Comparison of ENCODE assay signal across 1 cellular context in genomic region chrX:24054182-24055042, GRCh38.
A peak's percentile ranks its signal among the peaks of the same experiment; 100 is the strongest.
TF ChIP-seq lines count a peak whose summit lies in the region.

Gene EIF2S3, plus strand, starts transcription at chrX:24054956. Its CDS starts 13 bp downstream, at chrX:24054969.

TF ChIP-seq in HepG2, 621 proteins besides CTCF, POLR2A, EP300 and RAD21 (continues in another document):
- no peak for TF ChIP-seq HMGXB3 (CRISPR knock-in tag; IDR thresholded peaks at IDR 0.05; ENCODE audit: borderline replicate concordance)
- no peak for TF ChIP-seq MAFF (IDR thresholded peaks at IDR 0.05; ENCODE audit: low read depth, low read length)
- no peak for TF ChIP-seq ZNF331 (CRISPR knock-in tag; IDR thresholded peaks at IDR 0.05)
- TF ChIP-seq XBP1 (CRISPR knock-in tag; IDR thresholded peaks at IDR 0.05), result no peak
- TF ChIP-seq ATM (IDR thresholded peaks at IDR 0.05; ENCODE audit: borderline replicate concordance), result no peak
- TF ChIP-seq ZBTB43 (CRISPR knock-in tag; conservative IDR thresholded peaks at IDR 0.05), result no peak
- no peak for TF ChIP-seq ZSCAN20 (CRISPR knock-in tag; IDR thresholded peaks at IDR 0.05; ENCODE audit: borderline replicate concordance)
- TF ChIP-seq PHF21A (CRISPR knock-in tag; IDR thresholded peaks at IDR 0.05), result peak; percentile 61
- TF ChIP-seq ELF4 (CRISPR knock-in tag; IDR thresholded peaks at IDR 0.05; ENCODE audit: borderline replicate concordance), result no peak
- no peak for TF ChIP-seq ZNF891 (CRISPR knock-in tag; IDR thresholded peaks at IDR 0.05)
- TF ChIP-seq BRD4 (CRISPR knock-in tag; IDR thresholded peaks at IDR 0.05), result no peak
- no peak for TF ChIP-seq ZNF3 (CRISPR knock-in tag; IDR thresholded peaks at IDR 0.05)
- no peak for TF ChIP-seq NBN (conservative IDR thresholded peaks at IDR 0.05)
- TF ChIP-seq STAG1 (CRISPR knock-in tag; IDR thresholded peaks at IDR 0.05), result no peak
- peak; percentile 92 for TF ChIP-seq YY1 (IDR thresholded peaks at IDR 0.05; ENCODE audit: insufficient read depth, insufficient replicate concordance, low read depth, low read length)
- TF ChIP-seq ADNP (CRISPR knock-in tag; IDR thresholded peaks at IDR 0.05), result no peak
- no peak for TF ChIP-seq ZNF343 (CRISPR knock-in tag; IDR thresholded peaks at IDR 0.05)
- TF ChIP-seq ZNF383 (CRISPR knock-in tag; IDR thresholded peaks at IDR 0.05; ENCODE audit: borderline replicate concordance), result no peak
- TF ChIP-seq ZNF44 (CRISPR knock-in tag; IDR thresholded peaks at IDR 0.05), result 0 out of 2 replicates have a peak, but pooled peaks have one; percentile 29
- peak; percentile 36; the same call in 1 of the 2 replicates for TF ChIP-seq DR1 (CRISPR knock-in tag; IDR thresholded peaks at IDR 0.05)
- TF ChIP-seq NFKB2 (CRISPR knock-in tag; IDR thresholded peaks at IDR 0.05; ENCODE audit: borderline replicate concordance), result peak; percentile 41; the same call in 1 of the 2 replicates
- no peak for TF ChIP-seq ZNF674 (CRISPR knock-in tag; IDR thresholded peaks at IDR 0.05; ENCODE audit: low read depth)
- TF ChIP-seq MXD3 (CRISPR knock-in tag; IDR thresholded peaks at IDR 0.05), result no peak
- TF ChIP-seq ZHX2 (IDR thresholded peaks at IDR 0.05; ENCODE audit: low read depth), result peak; percentile 50; the same call in 1 of the 2 replicates
- TF ChIP-seq ZHX2 (CRISPR knock-in tag; IDR thresholded peaks at IDR 0.05; ENCODE audit: borderline replicate concordance), result no peak
- peak; percentile 71 for TF ChIP-seq PHF8 (CRISPR knock-in tag; IDR thresholded peaks at IDR 0.05)
- peak; percentile 91 for TF ChIP-seq CEBPB (IDR thresholded peaks at IDR 0.05; ENCODE audit: borderline replicate concordance, low read depth, low read length)
- no peak for TF ChIP-seq MAZ (IDR thresholded peaks at IDR 0.05; ENCODE audit: borderline replicate concordance, low read depth, low read length)
- TF ChIP-seq MAZ (CRISPR knock-in tag; IDR thresholded peaks at IDR 0.05; ENCODE audit: low read depth), result peak; percentile 64
- TF ChIP-seq ZBTB40 (IDR thresholded peaks at IDR 0.05), result no peak
- TF ChIP-seq ZBTB40 (CRISPR knock-in tag; IDR thresholded peaks at IDR 0.05), result no peak
- no peak for TF ChIP-seq ZNF580 (CRISPR knock-in tag; IDR thresholded peaks at IDR 0.05; ENCODE audit: borderline replicate concordance, low read depth)
- TF ChIP-seq YEATS4 (CRISPR knock-in tag; IDR thresholded peaks at IDR 0.05; ENCODE audit: borderline replicate concordance), result peak; percentile 92
- no peak for TF ChIP-seq DZIP1 (CRISPR knock-in tag; IDR thresholded peaks at IDR 0.05)
- no peak for TF ChIP-seq NKX3-1 (CRISPR knock-in tag; IDR thresholded peaks at IDR 0.05)
